14 cellular contexts compared by ENCODE assay signal in the genomic region with DNA sequence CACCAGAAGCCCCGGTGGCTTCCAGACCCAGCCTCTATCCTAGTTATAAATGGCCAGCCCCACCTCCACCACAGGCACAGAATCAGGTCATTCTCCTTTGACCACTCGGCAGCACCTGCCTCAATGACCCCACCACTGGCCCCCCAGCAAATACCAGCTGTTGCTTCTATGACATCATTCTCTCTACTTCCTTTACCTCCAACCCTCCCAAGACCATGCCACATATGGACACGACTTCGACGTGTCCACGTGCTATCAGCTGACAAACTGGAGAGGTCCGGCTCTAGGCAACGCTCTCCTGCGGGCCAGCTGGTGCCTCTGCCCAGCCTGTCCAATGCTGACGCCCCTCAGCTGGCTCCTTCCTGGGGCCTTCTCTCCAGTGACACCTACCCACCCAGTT. TPM values are rescaled to one million over a fixed set of nuclear protein-coding genes. Genes with fewer than 3 reads are reported as not detected.
DNase-seq lines count a peak whose midpoint lies in the region; ATAC-seq and TF ChIP-seq lines count a peak whose summit lies in the region.
"Had no signal": no experiment of that assay in that cellular context is flagged by ENCODE, and none has a peak within 500 bp of the region (broad histone marks: within the 10 kb centered on the region; RNA-seq: fewer than 3 reads in every experiment).

No MANE protein-coding gene starts in this region.

- H3K4me3 ChIP-seq in CD4-positive, CD25-positive, alpha-beta regulatory T cell (ENCODE audit: low read depth, low read length): no peak overlapping the region
- H3K4me3 ChIP-seq: cardiac muscle cell, left ventricle myocardium inferior had no signal

- no peak for ATAC-seq in CD4-positive, CD25-positive, alpha-beta regulatory T cell (ENCODE audit: low read depth in 2 of 2)
- ATAC-seq in GM18505 (IDR thresholded peaks at IDR 0.05; ENCODE audit: unreplicated experiment) (no peak), naive B cell (ENCODE audit: low read depth in 2 of 2) (no peak)
- ATAC-seq in stimulated activated memory B cell treated with anti-CD40 and anti-IgM and Interleukin-4, amounts not matched to agents 10 μg/mL and 1 μg/mL and 100 μg/mL, for 72 hours: no peak

- H3K4me1 Mint-ChIP-seq in CD4-positive, CD25-positive, alpha-beta regulatory T cell: peaks cover 0 to 20% (median 4%) of the 10 kb centered on the region in 4 donors
- peaks cover 19% of the 10 kb centered on the region for H3K4me1 Mint-ChIP-seq in activated naive CD8-positive, alpha-beta T cell (ENCODE audit: low read depth)
- H3K4me1 Mint-ChIP-seq in naive B cell: peaks cover 16 to 17% (median 16%) of the 10 kb centered on the region in 3 donors
- H3K4me1 Mint-ChIP-seq in stimulated activated memory B cell treated with anti-CD40 and anti-IgM and Interleukin-4, amounts not matched to agents 10 μg/mL and 1 μg/mL and 100 μg/mL, for 72 hours: peaks cover 31% of the 10 kb centered on the region

- peaks cover 11% of the 10 kb centered on the region for H3K4me1 ChIP-seq in CD4-positive, CD25-positive, alpha-beta regulatory T cell (ENCODE audit: control insufficient read depth, insufficient read depth, low read length, poor library complexity, severe bottlenecking)

- DNase-seq in CD4-positive, CD25-positive, alpha-beta regulatory T cell: no peak
- DNase-seq in naive B cell (no peak), NCI-H1694 treated with DMSO at 0.1 percent for 48 hours (lab: John Stamatoyannopoulos, UW) (no peak), HT-29 (ENCODE audit: low spot score) (no peak), inferior parietal cortex (ENCODE audit: extremely low spot score) (no peak)
- DNase-seq: activated CD8-positive, alpha-beta memory T cell treated with anti-CD3 and anti-CD28 coated beads for 24 hours; activated gamma-delta T cell; effector CD4-positive, alpha-beta T cell; left ventricle myocardium inferior; NCI-H187 treated with DMSO at 0.1 percent for 48 hours had no signal

- peak; percentile 9 for TF ChIP-seq POLR2A in GM18505 (IDR thresholded peaks at IDR 0.05; ENCODE audit: borderline replicate concordance, extremely low read depth, insufficient read depth, insufficient read length)

- peaks cover 47% of the 10 kb centered on the region for H3K36me3 ChIP-seq in CD4-positive, CD25-positive, alpha-beta regulatory T cell (ENCODE audit: control insufficient read depth, insufficient read depth, low read length)

- no peak overlapping the region for H3K27ac ChIP-seq in CD4-positive, CD25-positive, alpha-beta regulatory T cell (ENCODE audit: insufficient read depth, low read length, poor library complexity, severe bottlenecking)
- H3K27ac ChIP-seq: cardiac muscle cell, left ventricle myocardium inferior had no signal

- no peaks in the 10 kb centered on the region for H3K9me3 Mint-ChIP-seq in CD4-positive, CD25-positive, alpha-beta regulatory T cell
- H3K9me3 Mint-ChIP-seq in activated naive CD8-positive, alpha-beta T cell (ENCODE audit: low read depth): no peaks in the 10 kb centered on the region
- H3K9me3 Mint-ChIP-seq in naive B cell: no peaks in the 10 kb centered on the region
- H3K9me3 Mint-ChIP-seq in stimulated activated memory B cell treated with anti-CD40 and anti-IgM and Interleukin-4, amounts not matched to agents 10 μg/mL and 1 μg/mL and 100 μg/mL, for 72 hours: no peaks in the 10 kb centered on the region

- peaks cover 22% of the 10 kb centered on the region for H3K36me3 Mint-ChIP-seq in CD4-positive, CD25-positive, alpha-beta regulatory T cell
- no peaks in the 10 kb centered on the region for H3K36me3 Mint-ChIP-seq in activated naive CD8-positive, alpha-beta T cell
- peaks cover 3 to 13% of the 10 kb centered on the region in 2 donors for H3K36me3 Mint-ChIP-seq in naive B cell
- peaks cover 35% of the 10 kb centered on the region for H3K36me3 Mint-ChIP-seq in stimulated activated memory B cell treated with anti-CD40 and anti-IgM and Interleukin-4, amounts not matched to agents 10 μg/mL and 1 μg/mL and 100 μg/mL, for 72 hours

- H3K27ac Mint-ChIP-seq in CD4-positive, CD25-positive, alpha-beta regulatory T cell: peak overlapping the region in 2 of 3 donors; percentile 75 to 92
- H3K27ac Mint-ChIP-seq in activated naive CD8-positive, alpha-beta T cell: peak overlapping the region; percentile 64
- peak overlapping the region in 4 of 6 donors; percentile 39 to 89 (median 56) for H3K27ac Mint-ChIP-seq in naive B cell
- no peak overlapping the region for H3K27ac Mint-ChIP-seq in stimulated activated memory B cell treated with anti-CD40 and anti-IgM and Interleukin-4, amounts not matched to agents 10 μg/mL and 1 μg/mL and 100 μg/mL, for 72 hours

- no peaks in the 10 kb centered on the region for H3K27me3 Mint-ChIP-seq in CD4-positive, CD25-positive, alpha-beta regulatory T cell
- H3K27me3 Mint-ChIP-seq in activated naive CD8-positive, alpha-beta T cell: no peaks in the 10 kb centered on the region
- no peaks in the 10 kb centered on the region for H3K27me3 Mint-ChIP-seq in naive B cell
- H3K27me3 Mint-ChIP-seq in stimulated activated memory B cell treated with anti-CD40 and anti-IgM and Interleukin-4, amounts not matched to agents 10 μg/mL and 1 μg/mL and 100 μg/mL, for 72 hours: no peaks in the 10 kb centered on the region

- no peaks in the 10 kb centered on the region for H3K9me3 ChIP-seq in CD4-positive, CD25-positive, alpha-beta regulatory T cell (ENCODE audit: control insufficient read depth in 2 of 2, low read length in 2 of 2)
- H3K9me3 ChIP-seq: left ventricle myocardium inferior had no signal

- peak overlapping the region in 2 of 4 donors; percentile 63 to 66 for H3K4me3 Mint-ChIP-seq in CD4-positive, CD25-positive, alpha-beta regulatory T cell
- H3K4me3 Mint-ChIP-seq in activated naive CD8-positive, alpha-beta T cell: no peak overlapping the region
- H3K4me3 Mint-ChIP-seq in naive B cell: peak overlapping the region in 1 of 8 donors; percentile 70
- H3K4me3 Mint-ChIP-seq in stimulated activated memory B cell treated with anti-CD40 and anti-IgM and Interleukin-4, amounts not matched to agents 10 μg/mL and 1 μg/mL and 100 μg/mL, for 72 hours: no peak overlapping the region

- no peaks in the 10 kb centered on the region for H3K27me3 ChIP-seq in CD4-positive, CD25-positive, alpha-beta regulatory T cell (ENCODE audit: control insufficient read depth, insufficient read depth, low read length)
- H3K27me3 ChIP-seq: cardiac muscle cell had no signal

RNA-seq across cellular contexts. Expression of a gene that starts 5.9 kb away (rescaled TPM):
- 90.9 TPM for total RNA-seq in CD4-positive, CD25-positive, alpha-beta regulatory T cell
- polyA plus RNA-seq in CD4-positive, CD25-positive, alpha-beta regulatory T cell: 10 to 100 TPM; 24.8 to 57.6 (median 39.6) TPM
- polyA plus RNA-seq in naive B cell (ENCODE audit: low read depth in 6 of 6): 10 to 100 TPM; 25.5 to 53.9 (median 41.7) TPM
- 482 and 502 TPM in 2 replicates for total RNA-seq in HT-29 (2014; rRNA removed; shearing (Covaris generic))

RNA-seq across cellular contexts. Expression of a gene that starts 6.1 kb away (rescaled TPM):
- total RNA-seq in CD4-positive, CD25-positive, alpha-beta regulatory T cell: 44.4 TPM
- 100 to 1,000 TPM; 262 to 331 (median 290) TPM for polyA plus RNA-seq in CD4-positive, CD25-positive, alpha-beta regulatory T cell
- polyA plus RNA-seq in naive B cell (ENCODE audit: low read depth in 6 of 6): 100 to 1,000 TPM; 208 to 260 (median 218) TPM
- 222 and 256 TPM in 2 replicates for total RNA-seq in HT-29 (2014; rRNA removed; shearing (Covaris generic))

RNA-seq across cellular contexts. Expression of a gene that starts 14.3 kb away (rescaled TPM):
- 578 TPM for total RNA-seq in CD4-positive, CD25-positive, alpha-beta regulatory T cell
- polyA plus RNA-seq in CD4-positive, CD25-positive, alpha-beta regulatory T cell: 100 to 1,000 TPM in 2 of 4 donors, 10 to 100 TPM in 2; 91.4 to 141 (median 99.4) TPM
- 100 to 1,000 TPM in 1 of 6 donors, 10 to 100 TPM in 5; 42.9 to 116 (median 78.3) TPM for polyA plus RNA-seq in naive B cell (ENCODE audit: low read depth in 6 of 6)
- total RNA-seq in HT-29 (2014; rRNA removed; shearing (Covaris generic)): 312 and 331 TPM in 2 replicates

RNA-seq across cellular contexts. Expression of a gene that starts 16.6 kb away (rescaled TPM):
- total RNA-seq in CD4-positive, CD25-positive, alpha-beta regulatory T cell: not detected
- under 1 TPM in 1 of 4 donors, not detected in 3; 0.10 TPM for polyA plus RNA-seq in CD4-positive, CD25-positive, alpha-beta regulatory T cell
- under 1 TPM in 1 of 6 donors, not detected in 5; 0.24 TPM for polyA plus RNA-seq in naive B cell (ENCODE audit: low read depth in 6 of 6)
- total RNA-seq in HT-29 (2014; rRNA removed; shearing (Covaris generic)): 2.4 and 3.2 TPM in 2 replicates

RNA-seq across cellular contexts. Expression of a gene that starts 25.1 kb away (rescaled TPM):
- 231 TPM for total RNA-seq in CD4-positive, CD25-positive, alpha-beta regulatory T cell
- 100 to 1,000 TPM; 186 to 216 (median 207) TPM for polyA plus RNA-seq in CD4-positive, CD25-positive, alpha-beta regulatory T cell
- 100 to 1,000 TPM; 139 to 192 (median 158) TPM for polyA plus RNA-seq in naive B cell (ENCODE audit: low read depth in 6 of 6)
- 1,172 and 1,253 TPM in 2 replicates for total RNA-seq in HT-29 (2014; rRNA removed; shearing (Covaris generic))
